Comparison of ENCODE assay signal across 12 cellular contexts in the genomic region with DNA sequence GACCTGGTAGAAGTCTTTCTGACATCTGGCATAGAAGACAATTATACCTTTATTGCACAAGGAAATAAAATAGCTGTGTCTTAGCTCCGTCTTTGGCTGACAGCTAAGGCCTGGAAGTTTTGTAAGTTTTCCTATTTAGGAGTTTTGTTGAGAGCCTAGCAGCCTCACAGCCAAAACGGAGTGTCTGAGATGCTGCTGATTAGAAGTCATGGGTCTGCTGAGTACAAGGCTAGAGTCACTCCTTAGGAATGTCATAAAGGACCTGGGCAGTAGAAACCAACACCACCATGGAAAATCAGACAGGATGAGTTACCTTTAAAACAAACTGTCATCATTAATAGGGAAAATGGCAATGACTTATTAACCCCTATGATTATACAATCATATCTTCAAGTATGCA.
DNase-seq lines count a peak whose midpoint lies in the region; ATAC-seq and TF ChIP-seq lines count a peak whose summit lies in the region.
"Had no signal": no experiment of that assay in that cellular context is flagged by ENCODE, and none has a peak within 500 bp of the region (broad histone marks: within the 10 kb centered on the region; RNA-seq: fewer than 3 reads in every experiment).

No MANE protein-coding gene starts in this region.

- H3K4me3 Mint-ChIP-seq in activated CD8-positive, alpha-beta T cell treated with anti-CD3 and anti-CD28 coated beads, Interleukin-2, amount 10 ng/mL, durations not matched to agents 7 days and 5 days: no peak overlapping the region

- H3K23ac ChIP-seq in mesendoderm (ENCODE audit: low read length): no peak overlapping the region

- WGBS in mesendoderm (ENCODE audit: extremely low coverage, insufficient coverage, low lambda C conversion rate): no CpG with 5 or more reads among the region's 2 CpGs

- H3K4me3 ChIP-seq in ACC112 (ENCODE audit: low read depth, low read length) (no peak overlapping the region), LNCaP clone FGC (ENCODE audit: low read depth, low read length) (no peak overlapping the region), coronary artery (no peak overlapping the region), mesendoderm (ENCODE audit: low read length) (no peak overlapping the region)
- H3K4me3 ChIP-seq: SJCRH30 had no signal

- peak overlapping the region; percentile 50 for H3K27ac ChIP-seq in ACC112 (ENCODE audit: low read depth, low read length)
- peak overlapping the region; percentile 35 to 76 for H3K27ac ChIP-seq in coronary artery
- H3K27ac ChIP-seq in mesendoderm (ENCODE audit: low read depth, low read length): no peak overlapping the region
- H3K27ac ChIP-seq: SJCRH30 had no signal

- TF ChIP-seq CTCF in LNCaP clone FGC (IDR thresholded peaks at IDR 0.05; ENCODE audit: control insufficient read depth, extremely low read depth, insufficient read depth) (no peak), coronary artery (IDR thresholded peaks at IDR 0.05) (no peak)

- no peak overlapping the region for H3K4ac ChIP-seq in mesendoderm (ENCODE audit: low read depth, low read length)

- no peaks in the 10 kb centered on the region for H3K36me3 ChIP-seq in ACC112 (ENCODE audit: insufficient read depth, low read length)
- no peaks in the 10 kb centered on the region for H3K36me3 ChIP-seq in mesendoderm (ENCODE audit: control insufficient read depth, insufficient read depth, low read length)
- H3K36me3 ChIP-seq: SJCRH30 had no signal

- H4K8ac ChIP-seq in mesendoderm (ENCODE audit: low read depth, low read length): no peak overlapping the region

- H3K4me2 ChIP-seq in mesendoderm (ENCODE audit: low read length): no peak overlapping the region

- no peak overlapping the region for H2AK5ac ChIP-seq in mesendoderm (ENCODE audit: low read length)

- no peak overlapping the region for H2BK120ac ChIP-seq in mesendoderm (ENCODE audit: low read depth, low read length)

- no peaks in the 10 kb centered on the region for H3K9me3 Mint-ChIP-seq in activated CD8-positive, alpha-beta T cell treated with anti-CD3 and anti-CD28 coated beads, Interleukin-2, amount 10 ng/mL, durations not matched to agents 7 days and 5 days (ENCODE audit: insufficient read depth)

- no peak overlapping the region for H3K56ac ChIP-seq in mesendoderm (ENCODE audit: low read length)

- DNase-seq in LNCaP clone FGC (ENCODE audit: low read depth) (peak; percentile 3), coronary artery (ENCODE audit: low spot score) (no peak), mesendoderm (peak; percentile 85)
- DNase-seq in activated CD8-positive, alpha-beta T cell treated with anti-CD3 and anti-CD28 coated beads, Interleukin-2, amount 10 ng/mL, durations not matched to agents 7 days and 5 days: no peak
- DNase-seq: GF-D8, head of caudate nucleus, NCI-H2081 treated with DMSO at 0.1 percent for 48 hours, SJCRH30 had no signal

- H3K27ac Mint-ChIP-seq in activated CD8-positive, alpha-beta T cell treated with anti-CD3 and anti-CD28 coated beads, Interleukin-2, amount 10 ng/mL, durations not matched to agents 7 days and 5 days: no peak overlapping the region

- H3K18ac ChIP-seq in mesendoderm (ENCODE audit: low read length): no peak overlapping the region

- H3K4me1 ChIP-seq in ACC112 (ENCODE audit: control insufficient read depth, insufficient read depth, low read length, unreplicated experiment) (peaks cover 29% of the 10 kb centered on the region), mesendoderm (ENCODE audit: control insufficient read depth, low read depth, low read length) (no peaks in the 10 kb centered on the region)
- H3K4me1 ChIP-seq: SJCRH30 had no signal

- peaks cover 22% of the 10 kb centered on the region for H3K27me3 Mint-ChIP-seq in activated CD8-positive, alpha-beta T cell treated with anti-CD3 and anti-CD28 coated beads, Interleukin-2, amount 10 ng/mL, durations not matched to agents 7 days and 5 days (ENCODE audit: low read depth)

- H3K79me1 ChIP-seq in mesendoderm (ENCODE audit: low read length): no peaks in the 10 kb centered on the region

- no peaks in the 10 kb centered on the region for H3K4me1 Mint-ChIP-seq in activated CD8-positive, alpha-beta T cell treated with anti-CD3 and anti-CD28 coated beads, Interleukin-2, amount 10 ng/mL, durations not matched to agents 7 days and 5 days (ENCODE audit: low read depth)

- no peak for ATAC-seq in HG03025 (IDR thresholded peaks at IDR 0.05; ENCODE audit: low FRiP score, unreplicated experiment)
- no peak for ATAC-seq in HG02981 (IDR thresholded peaks at IDR 0.05; ENCODE audit: unreplicated experiment)
- no peak for ATAC-seq in activated CD8-positive, alpha-beta T cell treated with anti-CD3 and anti-CD28 coated beads, Interleukin-2, amount 10 ng/mL, durations not matched to agents 7 days and 5 days
- ATAC-seq in HG03039 (IDR thresholded peaks at IDR 0.05; ENCODE audit: unreplicated experiment): no peak

- H2BK5ac ChIP-seq in mesendoderm (ENCODE audit: low read length): no peak overlapping the region

- H4K5ac ChIP-seq in mesendoderm (ENCODE audit: low read length): no peak overlapping the region

- H3K79me2 ChIP-seq in ACC112 (ENCODE audit: control insufficient read depth, insufficient read depth, low read length, unreplicated experiment) (no peaks in the 10 kb centered on the region), mesendoderm (ENCODE audit: control insufficient read depth, insufficient read depth, low read length) (no peaks in the 10 kb centered on the region)

- no peaks in the 10 kb centered on the region for H3K36me3 Mint-ChIP-seq in activated CD8-positive, alpha-beta T cell treated with anti-CD3 and anti-CD28 coated beads, Interleukin-2, amount 10 ng/mL, durations not matched to agents 7 days and 5 days (ENCODE audit: low read depth)

- H3K27me3 ChIP-seq in ACC112 (ENCODE audit: insufficient read depth, low read length): no peaks in the 10 kb centered on the region
- no peaks in the 10 kb centered on the region for H3K27me3 ChIP-seq in mesendoderm (ENCODE audit: insufficient read depth, low read length, poor library complexity)

- H3K9ac ChIP-seq in mesendoderm (ENCODE audit: low read length): no peak overlapping the region

- CTCF ChIA-PET in activated CD8-positive, alpha-beta T cell treated with anti-CD3 and anti-CD28 coated beads, Interleukin-2, amount 10 ng/mL, durations not matched to agents 7 days and 5 days (lab: Charles Lee): no interaction called here

- POLR2A ChIA-PET in activated CD8-positive, alpha-beta T cell treated with anti-CD3 and anti-CD28 coated beads, Interleukin-2, amount 10 ng/mL, durations not matched to agents 7 days and 5 days (lab: Charles Lee): no interaction called here

- H2BK15ac ChIP-seq in mesendoderm (replicated peaks; ENCODE audit: low read depth): no peak overlapping the region

- H2AFZ ChIP-seq in ACC112 (ENCODE audit: low read length, unreplicated experiment): no peak overlapping the region

Comparison
In these comparisons a context has a peak if more than half of its experiments do, and no peak if none do; other contexts are left out.
1. DNase-seq: peak in LNCaP clone FGC (single experiment) and mesendoderm (single experiment); none in coronary artery (single experiment) and activated CD8-positive, alpha-beta T cell treated with anti-CD3 and anti-CD28 coated beads, Interleukin-2, amount 10 ng/mL, durations not matched to agents 7 days and 5 days (single experiment).